In genomic region chr14:102314242-102315011, GRCh38 we compare ENCODE assay signal across 1 cellular context.
TF ChIP-seq lines count a peak whose summit lies in the region.

No MANE protein-coding gene starts in this region.

TF ChIP-seq in HepG2, 621 proteins besides CTCF, POLR2A, EP300 and RAD21 (continued from another document and continues in another):
- TF ChIP-seq LRRFIP1 (CRISPR knock-in tag; conservative IDR thresholded peaks at IDR 0.05) (no peak), GMEB2 (CRISPR knock-in tag; IDR thresholded peaks at IDR 0.05; ENCODE audit: low read depth) (no peak), SUZ12 (IDR thresholded peaks at IDR 0.05; ENCODE audit: low read depth, low read length) (no peak), HNF4A (CRISPR knock-in tag; IDR thresholded peaks at IDR 0.05) (no peak), SNAI1 (CRISPR knock-in tag; IDR thresholded peaks at IDR 0.05; ENCODE audit: borderline replicate concordance) (no peak), CERS6 (CRISPR knock-in tag; IDR thresholded peaks at IDR 0.05) (no peak), FOXA3 (CRISPR knock-in tag; IDR thresholded peaks at IDR 0.05) (peak; percentile 20; the same call in 1 of the 2 replicates), FOXP1 (IDR thresholded peaks at IDR 0.05) (no peak), FOXP1 (CRISPR knock-in tag; IDR thresholded peaks at IDR 0.05) (no peak; the same call in 1 of the 2 replicates), ZBTB21 (CRISPR knock-in tag; IDR thresholded peaks at IDR 0.05) (no peak), ZBTB25 (CRISPR knock-in tag; IDR thresholded peaks at IDR 0.05) (no peak), PCBP1 (IDR thresholded peaks at IDR 0.05; ENCODE audit: borderline replicate concordance, low read depth, low read length) (no peak), HNRNPUL1 (IDR thresholded peaks at IDR 0.05; ENCODE audit: low read depth, low read length) (no peak), SKI (IDR thresholded peaks at IDR 0.05; ENCODE audit: partially characterized antibody) (no peak), TBL1XR1 (IDR thresholded peaks at IDR 0.05; ENCODE audit: borderline replicate concordance, low read length, partially characterized antibody) (no peak), NFAT5 (CRISPR knock-in tag; IDR thresholded peaks at IDR 0.05) (no peak; the same call in 1 of the 2 replicates), ARID5B (CRISPR knock-in tag; IDR thresholded peaks at IDR 0.05) (peak; percentile 71), TBX3 (IDR thresholded peaks at IDR 0.05; ENCODE audit: borderline replicate concordance) (no peak), ZNF337 (CRISPR knock-in tag; IDR thresholded peaks at IDR 0.05; ENCODE audit: borderline replicate concordance, low read depth) (peak; percentile 48; the same call in 1 of the 2 replicates), FLYWCH1 (CRISPR knock-in tag; IDR thresholded peaks at IDR 0.05) (no peak), ZBTB7A (CRISPR knock-in tag; IDR thresholded peaks at IDR 0.05) (no peak), RCOR2 (CRISPR knock-in tag; IDR thresholded peaks at IDR 0.05) (no peak), ZNF251 (CRISPR knock-in tag; IDR thresholded peaks at IDR 0.05) (no peak), RFXAP (CRISPR knock-in tag; IDR thresholded peaks at IDR 0.05; ENCODE audit: borderline replicate concordance) (peak; percentile 57; the same call in 1 of the 2 replicates), ZBTB39 (CRISPR knock-in tag; IDR thresholded peaks at IDR 0.05) (no peak), ZNF75D (CRISPR knock-in tag; IDR thresholded peaks at IDR 0.05; ENCODE audit: borderline replicate concordance) (no peak), ZNF644 (CRISPR knock-in tag; IDR thresholded peaks at IDR 0.05; ENCODE audit: low read depth) (no peak), ARID2 (CRISPR knock-in tag; IDR thresholded peaks at IDR 0.05; ENCODE audit: borderline replicate concordance) (no peak), ZFP36 (IDR thresholded peaks at IDR 0.05; ENCODE audit: borderline replicate concordance, low read depth, low read length, partially characterized antibody) (no peak), ZMAT3 (CRISPR knock-in tag; conservative IDR thresholded peaks at IDR 0.05) (no peak), PHF5A (CRISPR knock-in tag; IDR thresholded peaks at IDR 0.05; ENCODE audit: low read depth, unreplicated experiment) (no peak), ZFAT (CRISPR knock-in tag; conservative IDR thresholded peaks at IDR 0.05) (no peak), ZFX (CRISPR knock-in tag; IDR thresholded peaks at IDR 0.05; ENCODE audit: low read depth) (peak; percentile 71), FIP1L1 (IDR thresholded peaks at IDR 0.05; ENCODE audit: borderline replicate concordance, insufficient read depth, low read depth, low read length) (no peak), ZNF280D (CRISPR knock-in tag; IDR thresholded peaks at IDR 0.05) (no peak), ELF3 (CRISPR knock-in tag; IDR thresholded peaks at IDR 0.05) (peak; percentile 84), ZNF576 (CRISPR knock-in tag; IDR thresholded peaks at IDR 0.05) (peak; percentile 88; the same call in 1 of the 2 replicates)
